7 cellular contexts compared by ENCODE assay signal in the genomic region with DNA sequence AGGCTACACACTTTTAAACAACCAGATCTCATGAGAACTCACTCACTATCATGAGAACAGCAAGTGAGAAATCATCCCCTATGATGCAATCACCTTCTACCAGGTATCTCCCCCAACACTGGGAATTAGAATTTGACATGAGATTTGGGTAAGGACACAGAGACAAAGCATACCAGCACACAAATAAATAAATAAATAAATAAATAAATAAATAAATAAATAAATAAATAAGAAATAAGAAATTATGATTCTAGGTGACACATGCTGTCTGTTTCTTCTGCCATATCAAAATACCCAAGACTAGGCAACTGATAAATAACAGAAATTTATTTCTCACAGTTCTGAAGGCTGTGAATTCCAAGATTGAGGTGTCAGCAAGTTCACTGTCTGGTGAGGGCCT.
"Had no signal": no experiment of that assay in that cellular context is flagged by ENCODE, and none has a peak within 500 bp of the region (broad histone marks: within the 10 kb centered on the region; RNA-seq: fewer than 3 reads in every experiment).

No MANE protein-coding gene starts in this region.

- DNase-seq: GDM1, GF-D8 had no signal

- FAIRE-seq: G401.6, GM12878, GM12891, GM18507, GM19239 had no signal

- ATAC-seq: GM12878 had no signal

- H3K4me3 ChIP-seq: GM12878 had no signal
